Comparison of ENCODE assay signal across 8 cellular contexts in genomic region chr10:80196270-80196949, GRCh38. TPM values are rescaled to one million over a fixed set of nuclear protein-coding genes. Genes with fewer than 3 reads are reported as not detected.
DNase-seq lines count a peak whose midpoint lies in the region; ATAC-seq and TF ChIP-seq lines count a peak whose summit lies in the region.

No MANE protein-coding gene starts in this region.

- H3K14ac ChIP-seq in neuronal stem cell (ENCODE audit: low read length) = no peak overlapping the region

- H3K27me3 ChIP-seq in osteoblast (ENCODE audit: insufficient read depth, low read length) (no peaks in the 10 kb centered on the region), neuronal stem cell (ENCODE audit: control insufficient read depth in 3 of 3, insufficient read depth in 3 of 3, low read depth in 1 of 3, low read length in 3 of 3) (no peaks in the 10 kb centered on the region)

- peaks cover 92% of the 10 kb centered on the region for H3K79me2 ChIP-seq in osteoblast (ENCODE audit: insufficient read depth, low read length)

- H3K18ac ChIP-seq in neuronal stem cell (ENCODE audit: low read length) = no peak overlapping the region

- no peak for TF ChIP-seq CTCF in CD14-positive monocyte (IDR thresholded peaks at IDR 0.05)
- no peak for TF ChIP-seq CTCF in osteoblast (IDR thresholded peaks at IDR 0.05; ENCODE audit: extremely low read depth, low read depth, low read length)

- H3K4me2 ChIP-seq in osteoblast (ENCODE audit: insufficient read depth, low read length) = no peak overlapping the region
- H3K4me2 ChIP-seq in neuronal stem cell (ENCODE audit: insufficient read depth, low read length, poor library complexity, severe bottlenecking) = no peak overlapping the region

- no peak overlapping the region for H2AK5ac ChIP-seq in neuronal stem cell (ENCODE audit: low read depth, low read length)

- H3K4me3 ChIP-seq in osteoblast (ENCODE audit: insufficient read depth, low read length) (no peak overlapping the region), neuronal stem cell (ENCODE audit: low read length in 2 of 2) (no peak overlapping the region)

- no peak overlapping the region for H3K4me3 Mint-ChIP-seq in CD14-positive monocyte

- whole genome bisulfite sequencing in neuronal stem cell (ENCODE audit: extremely low coverage in 2 of 2, insufficient read length in 2 of 2, insufficient replicate concordance in 1 of 2), 2 donors = no CpG with 5 or more reads among the region's 8 CpGs

- H2BK12ac ChIP-seq in neuronal stem cell (ENCODE audit: low read length) = no peak overlapping the region

- H3K36me3 Mint-ChIP-seq in CD14-positive monocyte = peaks cover 27 to 50% of the 10 kb centered on the region in 2 donors

- H3K27ac ChIP-seq in osteoblast (ENCODE audit: low read depth, low read length) (peak overlapping the region; percentile 63), neuronal stem cell (replicated peaks; ENCODE audit: low read length) (no peak overlapping the region)

- H3K4me1 ChIP-seq in osteoblast (ENCODE audit: insufficient read depth, low read length) = peaks cover 36% of the 10 kb centered on the region
- H3K4me1 ChIP-seq in neuronal stem cell (ENCODE audit: control insufficient read depth in 2 of 2, insufficient read depth in 1 of 2, low read depth in 1 of 2, low read length in 2 of 2) = peaks cover 0 to 7% of the 10 kb centered on the region in 2 donors

- H3K27me3 Mint-ChIP-seq in CD14-positive monocyte (ENCODE audit: low read depth in 3 of 3) = no peaks in the 10 kb centered on the region

- no peaks in the 10 kb centered on the region for H3K79me1 ChIP-seq in neuronal stem cell (ENCODE audit: low read depth, low read length)

- no peak overlapping the region for H4K91ac ChIP-seq in neuronal stem cell (ENCODE audit: low read depth, low read length, poor library complexity)

- H3K9me3 ChIP-seq in osteoblast (ENCODE audit: low read depth, low read length) (no peaks in the 10 kb centered on the region), neuronal stem cell (replicated peaks in 1 of 2; ENCODE audit: control insufficient read depth in 2 of 2, insufficient read depth in 1 of 2, low read depth in 1 of 2, low read length in 2 of 2) (no peaks in the 10 kb centered on the region)

- no peaks in the 10 kb centered on the region for H3K9me3 Mint-ChIP-seq in CD14-positive monocyte

- peaks cover 94% of the 10 kb centered on the region for H3K4me1 Mint-ChIP-seq in CD14-positive monocyte

- H3K23ac ChIP-seq in neuronal stem cell (ENCODE audit: low read depth, low read length, poor library complexity) = no peak overlapping the region

- no peak overlapping the region for H2BK120ac ChIP-seq in neuronal stem cell (ENCODE audit: low read depth, low read length)

- no peak overlapping the region for H3K9ac ChIP-seq in neuronal stem cell (ENCODE audit: low read depth, low read length, poor library complexity)

- no peak overlapping the region for H2BK5ac ChIP-seq in neuronal stem cell (ENCODE audit: low read length)

- DNase-seq in CD14-positive monocyte (ENCODE audit: low spot score) (no peak), dermis blood vessel endothelial cell (peak; percentile 77), osteoblast (ENCODE audit: insufficient read length, low spot score, missing footprints) (no peak), OCI-M2 (lab: John Stamatoyannopoulos, UW; ENCODE audit: unreplicated experiment) (no peak), neuronal stem cell (ENCODE audit: low spot score) (no peak)
- peak; percentile 81 for DNase-seq in activated CD4-positive, alpha-beta T cell treated with anti-CD3 and anti-CD28 coated beads for 48 hours

- H2AFZ ChIP-seq in osteoblast (ENCODE audit: low read length) = no peak overlapping the region
- no peak overlapping the region for H2AFZ ChIP-seq in neuronal stem cell (ENCODE audit: low read length)

- peaks cover 44% of the 10 kb centered on the region for H4K20me1 ChIP-seq in osteoblast (ENCODE audit: insufficient read depth, low read length)

- intact Hi-C loops in CD14-positive monocyte (cut with micrococcal nuclease) = no loop called here

- no peak overlapping the region for H4K8ac ChIP-seq in neuronal stem cell (ENCODE audit: low read depth, low read length)

- H3K36me3 ChIP-seq in osteoblast (ENCODE audit: insufficient read depth, low read length) = peaks cover 14% of the 10 kb centered on the region
- no peaks in the 10 kb centered on the region for H3K36me3 ChIP-seq in neuronal stem cell (replicated peaks in 1 of 2; ENCODE audit: control insufficient read depth in 2 of 2, insufficient read depth in 2 of 2, low read length in 2 of 2)

- H3K27ac Mint-ChIP-seq in CD14-positive monocyte = peak overlapping the region in 5 of 7 donors; percentile 9 to 91 (median 71)

- no peak overlapping the region for H2BK15ac ChIP-seq in neuronal stem cell (ENCODE audit: low read length)

- H3K4ac ChIP-seq in neuronal stem cell (ENCODE audit: low read length) = no peak overlapping the region

- ATAC-seq in GM19468 (IDR thresholded peaks at IDR 0.05; ENCODE audit: extremely low read depth, unreplicated experiment) = peak; percentile 79
- peak; percentile 84 for ATAC-seq in HG03571 (IDR thresholded peaks at IDR 0.05; ENCODE audit: unreplicated experiment)

RNA-seq across cellular contexts. Expression of gene ANXA11, which starts 8.9 kb away (rescaled TPM):
- 100 to 1,000 TPM; 134 to 174 TPM for polyA plus RNA-seq in CD14-positive monocyte
- total RNA-seq in dermis blood vessel endothelial cell = 33.7 and 54.9 TPM in 2 replicates
- total RNA-seq in osteoblast = 112 and 113 TPM in 2 replicates
- 47.4 TPM for polyA plus RNA-seq in neuronal stem cell (2013, experiment 1 of 2)
- 40.6 TPM for polyA plus RNA-seq in neuronal stem cell (2013, experiment 2 of 2)

Comparison
In these comparisons a context has a peak if more than half of its experiments do, and no peak if none do; other contexts are left out.
1. DNase-seq: peak in activated CD4-positive, alpha-beta T cell treated with anti-CD3 and anti-CD28 coated beads for 48 hours (single experiment) and dermis blood vessel endothelial cell (single experiment); none in CD14-positive monocyte (single experiment), osteoblast (single experiment), OCI-M2 (single experiment) and neuronal stem cell (single experiment).